In the genomic region with DNA sequence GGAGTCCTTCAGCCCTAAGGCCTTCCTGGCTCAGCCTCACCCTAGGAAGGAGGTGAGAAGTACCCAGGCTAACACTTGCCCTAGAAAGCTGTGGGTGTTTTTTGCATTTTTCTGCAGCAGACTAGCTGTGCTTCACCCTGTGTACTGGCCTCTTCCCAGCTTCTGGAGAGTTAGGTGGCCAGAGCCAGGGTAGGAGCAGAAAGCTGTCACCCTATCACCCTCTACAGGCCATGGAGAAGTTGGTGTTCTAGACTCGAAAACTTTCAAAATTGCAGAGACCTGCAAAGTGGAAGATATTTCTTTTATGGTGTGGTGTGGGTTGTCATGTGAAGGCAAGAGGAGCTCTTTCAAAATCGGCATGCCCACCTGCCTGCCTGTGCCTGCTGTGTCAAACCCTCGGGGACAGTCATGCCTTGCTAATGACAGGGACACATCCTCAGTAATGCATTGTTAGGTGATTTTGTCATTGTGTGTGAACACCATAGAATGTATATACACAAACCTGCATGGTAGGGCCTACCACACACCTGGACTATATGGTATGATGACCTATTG, we compare ENCODE assay signal across 23 cellular contexts. TPM values are rescaled to one million over a fixed set of nuclear protein-coding genes. Genes with fewer than 3 reads are reported as not detected.
DNase-seq lines count a peak whose midpoint lies in the region; ATAC-seq, FAIRE-seq and TF ChIP-seq lines count a peak whose summit lies in the region.
"Had no signal": no experiment of that assay in that cellular context is flagged by ENCODE, and none has a peak within 500 bp of the region (broad histone marks: within the 10 kb centered on the region; RNA-seq: fewer than 3 reads in every experiment).

No MANE protein-coding gene starts in this region.

- 72 to 78% (median 77%) methylated on average over 3 of the region's 3 CpGs for WGBS in heart left ventricle, 4 donors

- no peak overlapping the region for H3K27ac ChIP-seq in heart left ventricle
- peak overlapping the region; percentile 27 to 44 for H3K27ac ChIP-seq in thoracic aorta
- no peak overlapping the region for H3K27ac ChIP-seq in kidney (ENCODE audit: low read depth in 2 of 2, low read length in 2 of 2)
- H3K27ac ChIP-seq: cardiac muscle cell, ovary, skin epidermis, thyroid gland, VCaP had no signal

- H3K4me3 ChIP-seq in heart left ventricle (no peak overlapping the region), thoracic aorta (no peak overlapping the region), kidney (ENCODE audit: low read length in 2 of 2) (no peak overlapping the region)
- H3K4me3 ChIP-seq: cardiac muscle cell, ovary, skin epidermis, thyroid gland had no signal

- H3K36me3 ChIP-seq in heart left ventricle = peaks cover 0 to 43% (median 24%) of the 10 kb centered on the region in 9 donors
- H3K36me3 ChIP-seq in thoracic aorta = peaks cover 24% of the 10 kb centered on the region
- H3K36me3 ChIP-seq in kidney (ENCODE audit: control insufficient read depth in 1 of 2, insufficient read depth in 2 of 2, low read length in 2 of 2) = peaks cover 3 to 9% of the 10 kb centered on the region in 2 donors
- H3K36me3 ChIP-seq: cardiac muscle cell, ovary, thyroid gland had no signal

- TF ChIP-seq CTCF in heart left ventricle (IDR thresholded peaks at IDR 0.05) = peak in 8 of 12 donors; percentile 13 to 44 (median 31)
- peak; percentile 16 for TF ChIP-seq CTCF in thoracic aorta (IDR thresholded peaks at IDR 0.05)
- no peak for TF ChIP-seq CTCF in kidney (IDR thresholded peaks at IDR 0.05; ENCODE audit: borderline replicate concordance, extremely low read depth, insufficient read depth)

- FAIRE-seq in kidney (lab: Jason Lieb, UNC) = no peak

- intact Hi-C loops in heart left ventricle (cut with DNase I) = no loop called here
- intact Hi-C loops in kidney (cut with DNase I) = no loop called here

- H3K4me1 ChIP-seq in heart left ventricle = peaks cover 0 to 5% (median 0%) of the 10 kb centered on the region in 12 donors
- H3K4me1 ChIP-seq in thoracic aorta (ENCODE audit: control insufficient read depth in 1 of 2, low read depth in 2 of 2) = peaks cover 0 to 10% of the 10 kb centered on the region in 2 donors
- H3K4me1 ChIP-seq in kidney (ENCODE audit: control insufficient read depth in 1 of 2, insufficient read depth in 1 of 2, low read depth in 1 of 2, low read length in 2 of 2) = no peaks in the 10 kb centered on the region
- H3K4me1 ChIP-seq: thyroid gland had no signal

- no peak for TF ChIP-seq POLR2A in heart left ventricle (IDR thresholded peaks at IDR 0.05)

- H3K27me3 ChIP-seq in heart left ventricle (no peaks in the 10 kb centered on the region), thoracic aorta (replicated peaks; ENCODE audit: insufficient read depth) (no peaks in the 10 kb centered on the region)
- H3K27me3 ChIP-seq: cardiac muscle cell, ovary, thyroid gland had no signal

- peak; percentile 14 for DNase-seq in DMS53 (lab: John Stamatoyannopoulos, UW)
- DNase-seq in DMS53 treated with DMSO at 0.1 percent for 48 hours (lab: John Stamatoyannopoulos, UW; ENCODE audit: unreplicated experiment) = no peak
- peak; percentile 44 for DNase-seq in NCI-H345 treated with DMSO at 0.1 percent for 48 hours (lab: John Stamatoyannopoulos, UW; ENCODE audit: unreplicated experiment)
- DNase-seq in heart left ventricle = no peak
- DNase-seq in thoracic aorta (ENCODE audit: low spot score) = no peak
- no peak for DNase-seq in kidney
- DNase-seq: 8988T; activated CD8-positive, alpha-beta memory T cell treated with anti-CD3 and anti-CD28 coated beads for 24 hours; CD4-positive, CD25-positive, alpha-beta regulatory T cell; H7; NCI-H1930; NCI-H524; ovary; thyroid gland had no signal

- ATAC-seq in heart left ventricle (peak; percentile 68 to 76 (median 74)), thoracic aorta (ENCODE audit: insufficient number of reproducible peaks, low FRiP score, low read depth) (no peak), GM21447 (IDR thresholded peaks at IDR 0.05; ENCODE audit: unreplicated experiment) (no peak), HG03439 (IDR thresholded peaks at IDR 0.05; ENCODE audit: unreplicated experiment) (no peak)
- ATAC-seq: activated T-helper 17 cell treated with anti-CD3 and anti-CD28 coated beads, Interleukin-2, amount 50 U/mL, for 72 hours had no signal

- no peak overlapping the region for H3K9ac ChIP-seq in kidney (ENCODE audit: low read length in 2 of 2)

- H3K9me3 ChIP-seq in heart left ventricle = no peaks in the 10 kb centered on the region
- no peaks in the 10 kb centered on the region for H3K9me3 ChIP-seq in thoracic aorta
- H3K9me3 ChIP-seq in kidney (ENCODE audit: control insufficient read depth in 1 of 2, low read length in 2 of 2) = no peaks in the 10 kb centered on the region
- H3K9me3 ChIP-seq: ovary, thyroid gland had no signal

RNA-seq across cellular contexts. Expression of gene EHD3, which starts 29.8 kb away (rescaled TPM):
- total RNA-seq in heart left ventricle (10 to 100 TPM; 17.2 to 31.9 (median 25.5) TPM), thoracic aorta (10 to 100 TPM; 35.8 to 61.6 TPM), kidney (9.5 TPM)
- polyA plus RNA-seq in heart left ventricle (10 to 100 TPM in 1 of 2 donors, 1 to 10 TPM in 1; 8.9 to 10.2 TPM), kidney (ENCODE audit: insufficient read depth, low read depth, low replicate concordance) (45.3 TPM)
- total RNA-seq: HT-29 had no signal

RNA-seq across cellular contexts. Expression of gene CAPN14, which starts 46.4 kb away (rescaled TPM):
- total RNA-seq in heart left ventricle = under 1 TPM; 0.08 to 0.44 (median 0.19) TPM
- polyA plus RNA-seq in heart left ventricle = under 1 TPM; 0.04 to 0.07 TPM
- total RNA-seq in thoracic aorta = under 1 TPM in 1 of 2 donors, not detected in 1; 0.14 TPM
- 0.25 TPM for total RNA-seq in kidney
- polyA plus RNA-seq in kidney (ENCODE audit: insufficient read depth, low read depth, low replicate concordance) = 0.22 TPM
- total RNA-seq: HT-29, MCF 10A, myocyte had no signal
- polyA plus RNA-seq: cardiac muscle cell had no signal

Comparison
In these comparisons a context has a peak if more than half of its experiments do, and no peak if none do; other contexts are left out.
1. DNase-seq: peak in DMS53 (single experiment) and NCI-H345 treated with DMSO at 0.1 percent for 48 hours (single experiment); none in DMS53 treated with DMSO at 0.1 percent for 48 hours (single experiment), heart left ventricle (0 of 5), thoracic aorta (single experiment) and kidney (single experiment).
2. ATAC-seq: peak in heart left ventricle (4 of 4); none in thoracic aorta (single experiment), GM21447 (single experiment) and HG03439 (single experiment).
3. H3K27ac ChIP-seq: peak in thoracic aorta (2 of 2); none in heart left ventricle (0 of 12) and kidney (0 of 2).